ENCODE assay signal across 16 cellular contexts in the genomic region with DNA sequence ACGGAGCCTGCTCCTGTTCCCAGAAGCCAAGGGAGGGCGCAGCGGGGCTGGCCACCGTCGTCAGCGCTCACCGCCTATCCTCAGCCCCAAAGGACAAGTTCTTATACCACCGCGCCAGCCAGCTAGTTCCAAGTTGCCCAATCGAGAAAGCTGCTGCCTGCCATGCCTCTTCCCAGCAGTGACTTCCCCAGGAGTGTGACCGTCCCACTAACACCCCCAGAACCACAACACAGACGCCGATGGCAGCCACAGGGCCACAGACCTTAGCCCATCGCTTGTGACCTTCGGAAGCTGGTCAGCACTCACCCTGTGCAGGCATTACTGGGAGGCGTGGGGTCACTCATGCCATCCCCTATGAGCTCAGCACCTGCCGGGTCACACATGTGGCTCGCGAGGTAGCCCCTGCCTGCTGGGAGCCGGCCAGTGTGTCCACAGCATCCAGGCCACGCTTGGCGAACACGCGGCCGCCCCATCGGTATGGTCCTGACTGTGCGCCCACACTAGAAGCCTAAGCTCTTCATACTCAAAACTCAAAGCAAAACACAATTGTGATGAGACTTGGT. TPM values are rescaled to one million over a fixed set of nuclear protein-coding genes. Genes with fewer than 3 reads are reported as not detected.
DNase-seq lines count a peak whose midpoint lies in the region; ATAC-seq, FAIRE-seq and TF ChIP-seq lines count a peak whose summit lies in the region.
"Had no signal": no experiment of that assay in that cellular context is flagged by ENCODE, and none has a peak within 500 bp of the region (broad histone marks: within the 10 kb centered on the region; RNA-seq: fewer than 3 reads in every experiment).

No MANE protein-coding gene starts in this region.

- TF ChIP-seq RAD21 in liver (IDR thresholded peaks at IDR 0.05), result peak; percentile 64 to 69

- H3K27me3 Mint-ChIP-seq in astrocyte (ENCODE audit: low read depth, unreplicated experiment), result no peaks in the 10 kb centered on the region
- H3K27me3 Mint-ChIP-seq: CD4-positive, CD25-positive, alpha-beta regulatory T cell had no signal

- H3K27ac Mint-ChIP-seq in astrocyte (ENCODE audit: unreplicated experiment), result peak overlapping the region; percentile 34
- H3K27ac Mint-ChIP-seq: CD4-positive, CD25-positive, alpha-beta regulatory T cell had no signal

- H3K4me3 ChIP-seq in astrocyte (ENCODE audit: insufficient read depth, low read depth, low read length) (no peak overlapping the region), liver (ENCODE audit: low read depth in 1 of 3, low read length in 3 of 3) (peak overlapping the region in 2 of 3 donors; percentile 26 to 61)
- H3K4me3 ChIP-seq: ascending aorta had no signal

- intact Hi-C loops in sciatic nerve (cut with DNase I), result no loop called here

- WGBS in liver, result 43% methylated on average over 27 of the region's 27 CpGs

- peak; percentile 10 for DNase-seq in GM20000 (ENCODE audit: low spot score)
- DNase-seq in astrocyte (ENCODE audit: low read depth), result no peak
- DNase-seq in sciatic nerve (ENCODE audit: low spot score), result no peak
- no peak for DNase-seq in SW 1271 (lab: John Stamatoyannopoulos, UW)
- no peak for DNase-seq in foreskin keratinocyte
- no peak for DNase-seq in epidermal melanocyte (ENCODE audit: insufficient read length, low spot score)
- DNase-seq in NCI-H2081 treated with DMSO at 0.1 percent for 48 hours (lab: John Stamatoyannopoulos, UW), result no peak
- DNase-seq: activated CD4-positive, alpha-beta T cell treated with anti-CD3 and anti-CD28 coated beads for 1 hour; activated T-cell treated with anti-CD3 and anti-CD28 coated beads, Interleukin-2, amount 50 U/mL, for 4 hours; CD4-positive, CD25-positive, alpha-beta regulatory T cell; effector memory CD4-positive, alpha-beta T cell; glutamatergic neuron; NCI-H1694 treated with DMSO at 0.1 percent for 48 hours; NCI-H82 had no signal

- no peak overlapping the region for H2AFZ ChIP-seq in astrocyte (ENCODE audit: low read depth, low read length)

- peak; percentile 5 for ATAC-seq in sciatic nerve
- ATAC-seq in foreskin keratinocyte, result no peak
- ATAC-seq: activated T-cell treated with anti-CD3 and anti-CD28 coated beads, Interleukin-2, amount 50 U/mL, for 4 hours had no signal

- H3K4me2 ChIP-seq in astrocyte (ENCODE audit: low read length), result no peak overlapping the region

- H3K79me2 ChIP-seq in astrocyte (ENCODE audit: insufficient read depth, low read length), result peaks cover 41% of the 10 kb centered on the region

- H3K36me3 ChIP-seq in astrocyte (ENCODE audit: insufficient read depth, low read length) (peaks cover 7% of the 10 kb centered on the region), liver (ENCODE audit: control insufficient read depth in 4 of 4, insufficient read depth in 3 of 4, low read depth in 1 of 4, low read length in 3 of 4) (peaks cover 12 to 36% (median 20%) of the 10 kb centered on the region in 4 donors)

- TF ChIP-seq CTCF in GM20000 (IDR thresholded peaks at IDR 0.05; ENCODE audit: extremely low read depth, missing control alignments) (no peak), astrocyte (IDR thresholded peaks at IDR 0.05; ENCODE audit: insufficient read depth, low read depth, low read length) (no peak), liver (IDR thresholded peaks at IDR 0.05; ENCODE audit: low read depth, low read length, missing input control) (no peak), foreskin keratinocyte (conservative IDR thresholded peaks at IDR 0.05) (no peak)

- H3K27ac ChIP-seq in astrocyte (ENCODE audit: low read depth, low read length) (no peak overlapping the region), liver (ENCODE audit: low read depth in 1 of 2, low read length in 2 of 2) (peak overlapping the region; percentile 88 to 89), foreskin keratinocyte (no peak overlapping the region)
- H3K27ac ChIP-seq: ascending aorta had no signal

- no peak overlapping the region for H3K4me3 Mint-ChIP-seq in astrocyte (ENCODE audit: unreplicated experiment)
- H3K4me3 Mint-ChIP-seq: activated T-cell treated with anti-CD3 and anti-CD28 coated beads, Interleukin-2, amount 50 U/mL, for 4 hours; CD4-positive, CD25-positive, alpha-beta regulatory T cell had no signal

- H3K9me3 Mint-ChIP-seq in astrocyte (ENCODE audit: unreplicated experiment), result no peaks in the 10 kb centered on the region
- H3K9me3 Mint-ChIP-seq: activated T-cell treated with anti-CD3 and anti-CD28 coated beads, Interleukin-2, amount 50 U/mL, for 4 hours; CD4-positive, CD25-positive, alpha-beta regulatory T cell had no signal

- FAIRE-seq in astrocyte (lab: Jason Lieb, UNC), result no peak

- peaks cover 22% of the 10 kb centered on the region for H3K36me3 Mint-ChIP-seq in astrocyte (ENCODE audit: low read depth, unreplicated experiment)

- H3K9ac ChIP-seq in astrocyte (ENCODE audit: low read length), result no peak overlapping the region
- H3K9ac ChIP-seq in liver (ENCODE audit: low read depth in 1 of 2, low read length in 2 of 2), result peak overlapping the region; percentile 66 to 74

- no peaks in the 10 kb centered on the region for H3K4me1 Mint-ChIP-seq in astrocyte (ENCODE audit: low read depth, unreplicated experiment)
- H3K4me1 Mint-ChIP-seq: CD4-positive, CD25-positive, alpha-beta regulatory T cell had no signal

- H3K27me3 ChIP-seq in astrocyte (ENCODE audit: insufficient read depth, low read length), result no peaks in the 10 kb centered on the region
- H3K27me3 ChIP-seq in liver (ENCODE audit: control insufficient read depth in 4 of 4, insufficient read depth in 4 of 4, low read length in 3 of 4), result no peaks in the 10 kb centered on the region
- H3K27me3 ChIP-seq in foreskin keratinocyte, result no peaks in the 10 kb centered on the region
- H3K27me3 ChIP-seq: ascending aorta had no signal

- H3K4me1 ChIP-seq in astrocyte (ENCODE audit: insufficient read depth, low read length) (no peaks in the 10 kb centered on the region), liver (ENCODE audit: control insufficient read depth in 4 of 4, insufficient read depth in 4 of 4, low read length in 3 of 4) (peaks cover 16 to 48% (median 34%) of the 10 kb centered on the region in 4 donors), foreskin keratinocyte (no peaks in the 10 kb centered on the region)
- H3K4me1 ChIP-seq: ascending aorta had no signal

- peaks cover 31% of the 10 kb centered on the region for H4K20me1 ChIP-seq in astrocyte (ENCODE audit: insufficient read depth, low read length)

- no peaks in the 10 kb centered on the region for H3K9me3 ChIP-seq in astrocyte (ENCODE audit: insufficient read depth, low read depth, low read length)
- H3K9me3 ChIP-seq in liver (ENCODE audit: control insufficient read depth in 4 of 4, low read length in 3 of 4), result no peaks in the 10 kb centered on the region
- H3K9me3 ChIP-seq: ascending aorta had no signal

TF ChIP-seq in liver, 16 proteins besides CTCF, POLR2A, EP300 and RAD21 (continues in another document):
- TF ChIP-seq, protein P1, sequence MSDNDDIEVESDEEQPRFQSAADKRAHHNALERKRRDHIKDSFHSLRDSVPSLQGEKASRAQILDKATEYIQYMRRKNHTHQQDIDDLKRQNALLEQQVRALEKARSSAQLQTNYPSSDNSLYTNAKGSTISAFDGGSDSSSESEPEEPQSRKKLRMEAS (IDR thresholded peaks at IDR 0.05), result peak; percentile 89
- TF ChIP-seq EGR1 (IDR thresholded peaks at IDR 0.05; ENCODE audit: low read depth in 2 of 2) (peak; percentile 43 to 72), FOXA2 (IDR thresholded peaks at IDR 0.05) (no peak), SP1 (IDR thresholded peaks at IDR 0.05) (peak; percentile 94)
- TF ChIP-seq, protein P2, sequence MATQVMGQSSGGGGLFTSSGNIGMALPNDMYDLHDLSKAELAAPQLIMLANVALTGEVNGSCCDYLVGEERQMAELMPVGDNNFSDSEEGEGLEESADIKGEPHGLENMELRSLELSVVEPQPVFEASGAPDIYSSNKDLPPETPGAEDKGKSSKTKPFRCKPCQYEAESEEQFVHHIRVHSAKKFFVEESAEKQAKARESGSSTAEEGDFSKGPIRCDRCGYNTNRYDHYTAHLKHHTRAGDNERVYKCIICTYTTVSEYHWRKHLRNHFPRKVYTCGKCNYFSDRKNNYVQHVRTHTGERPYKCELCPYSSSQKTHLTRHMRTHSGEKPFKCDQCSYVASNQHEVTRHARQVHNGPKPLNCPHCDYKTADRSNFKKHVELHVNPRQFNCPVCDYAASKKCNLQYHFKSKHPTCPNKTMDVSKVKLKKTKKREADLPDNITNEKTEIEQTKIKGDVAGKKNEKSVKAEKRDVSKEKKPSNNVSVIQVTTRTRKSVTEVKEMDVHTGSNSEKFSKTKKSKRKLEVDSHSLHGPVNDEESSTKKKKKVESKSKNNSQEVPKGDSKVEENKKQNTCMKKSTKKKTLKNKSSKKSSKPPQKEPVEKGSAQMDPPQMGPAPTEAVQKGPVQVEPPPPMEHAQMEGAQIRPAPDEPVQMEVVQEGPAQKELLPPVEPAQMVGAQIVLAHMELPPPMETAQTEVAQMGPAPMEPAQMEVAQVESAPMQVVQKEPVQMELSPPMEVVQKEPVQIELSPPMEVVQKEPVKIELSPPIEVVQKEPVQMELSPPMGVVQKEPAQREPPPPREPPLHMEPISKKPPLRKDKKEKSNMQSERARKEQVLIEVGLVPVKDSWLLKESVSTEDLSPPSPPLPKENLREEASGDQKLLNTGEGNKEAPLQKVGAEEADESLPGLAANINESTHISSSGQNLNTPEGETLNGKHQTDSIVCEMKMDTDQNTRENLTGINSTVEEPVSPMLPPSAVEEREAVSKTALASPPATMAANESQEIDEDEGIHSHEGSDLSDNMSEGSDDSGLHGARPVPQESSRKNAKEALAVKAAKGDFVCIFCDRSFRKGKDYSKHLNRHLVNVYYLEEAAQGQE (IDR thresholded peaks at IDR 0.05), result no peak

RNA-seq across cellular contexts. Expression of a gene that starts 20.1 kb away (rescaled TPM):
- total RNA-seq in astrocyte (83.7 and 87.6 TPM in 2 replicates), liver (100 to 1,000 TPM in 1 of 2 donors, 10 to 100 TPM in 1; 39.2 to 105 TPM), sciatic nerve (77.3 TPM), foreskin keratinocyte (50.8 and 56.3 TPM in 2 replicates)
- polyA plus RNA-seq in liver (10 to 100 TPM; 77.9 to 89.4 TPM), foreskin keratinocyte (35.1 and 42.0 TPM in 2 replicates)

RNA-seq across cellular contexts. Expression of a gene that starts 34.0 kb away (rescaled TPM):
- total RNA-seq in astrocyte, result 30.3 and 35.3 TPM in 2 replicates
- total RNA-seq in liver, result 10 to 100 TPM; 13.8 to 17.0 TPM
- polyA plus RNA-seq in liver, result 10 to 100 TPM; 13.7 to 14.1 TPM
- 51.5 TPM for total RNA-seq in sciatic nerve
- total RNA-seq in foreskin keratinocyte, result 9.8 and 19.5 TPM in 2 replicates
- polyA plus RNA-seq in foreskin keratinocyte, result 13.0 and 25.8 TPM in 2 replicates

Comparison
In these comparisons a context has a peak if more than half of its experiments do, and no peak if none do; other contexts are left out.
1. H3K27ac ChIP-seq: peak in liver (2 of 2); none in astrocyte (single experiment) and foreskin keratinocyte (single experiment).